In genomic region chr3:71305246-71306206, GRCh38 we compare ENCODE assay signal across 8 cellular contexts.
DNase-seq lines count a peak whose midpoint lies in the region; ATAC-seq and TF ChIP-seq lines count a peak whose summit lies in the region.
"Had no signal": no experiment of that assay in that cellular context is flagged by ENCODE, and none has a peak within 500 bp of the region (broad histone marks: within the 10 kb centered on the region; RNA-seq: fewer than 3 reads in every experiment).

No MANE protein-coding gene starts in this region.

- peak overlapping the region; percentile 77 for H3K4me3 Mint-ChIP-seq in activated CD4-positive, alpha-beta memory T cell treated with anti-CD3 and anti-CD28 coated beads for 36 hours
- H3K4me3 Mint-ChIP-seq in naive B cell, result peak overlapping the region; percentile 87 to 99 (median 95)

- H3K9me3 ChIP-seq in thyroid gland, result no peaks in the 10 kb centered on the region

- TF ChIP-seq CTCF in fibroblast of pulmonary artery (IDR thresholded peaks at IDR 0.05; ENCODE audit: low read length, missing control alignments) (no peak), thyroid gland (IDR thresholded peaks at IDR 0.05) (peak in 2 of 6 experiments; percentile 6 to 15)

- no peaks in the 10 kb centered on the region for H3K36me3 ChIP-seq in thyroid gland

- H3K27ac ChIP-seq in thyroid gland, result peak overlapping the region; percentile 50 to 83 (median 71)

- no peaks in the 10 kb centered on the region for H3K36me3 Mint-ChIP-seq in activated CD4-positive, alpha-beta memory T cell treated with anti-CD3 and anti-CD28 coated beads for 36 hours
- peaks cover 0 to 2% of the 10 kb centered on the region in 2 donors for H3K36me3 Mint-ChIP-seq in naive B cell

- peaks cover 12 to 14% of the 10 kb centered on the region in 2 donors for H3K4me1 ChIP-seq in thyroid gland

- 10 to 13% methylated on average over 21 of the region's 21 CpGs for WGBS in thyroid gland, 2 donors

- H3K4me1 Mint-ChIP-seq in activated CD4-positive, alpha-beta memory T cell treated with anti-CD3 and anti-CD28 coated beads for 36 hours (ENCODE audit: low read depth), result peaks cover 86% of the 10 kb centered on the region
- peaks cover 56 to 87% (median 85%) of the 10 kb centered on the region in 3 donors for H3K4me1 Mint-ChIP-seq in naive B cell

- H3K27ac Mint-ChIP-seq in activated CD4-positive, alpha-beta memory T cell treated with anti-CD3 and anti-CD28 coated beads for 36 hours, result peak overlapping the region; percentile 87
- H3K27ac Mint-ChIP-seq in naive B cell, result peak overlapping the region; percentile 92 to 97 (median 95)

- no peaks in the 10 kb centered on the region for H3K27me3 Mint-ChIP-seq in activated CD4-positive, alpha-beta memory T cell treated with anti-CD3 and anti-CD28 coated beads for 36 hours
- H3K27me3 Mint-ChIP-seq in naive B cell, result no peaks in the 10 kb centered on the region

- H3K27me3 ChIP-seq in thyroid gland, result no peaks in the 10 kb centered on the region

- CTCF ChIA-PET in activated CD4-positive, alpha-beta memory T cell treated with anti-CD3 and anti-CD28 coated beads for 36 hours (lab: Charles Lee), result interaction anchor here (0.7 to 0.8 kb wide), 2 partner anchors 278 to 299 kb away, joined by 3 read pairs; partner anchors contain the start of gene FOXP1

- ATAC-seq in naive B cell (ENCODE audit: low read depth in 2 of 2), result peak; percentile 51 to 53
- ATAC-seq: Panc1 had no signal

- H3K9me3 Mint-ChIP-seq in activated CD4-positive, alpha-beta memory T cell treated with anti-CD3 and anti-CD28 coated beads for 36 hours, result no peaks in the 10 kb centered on the region
- H3K9me3 Mint-ChIP-seq in naive B cell, result no peaks in the 10 kb centered on the region

- H3K4me3 ChIP-seq in fibroblast of pulmonary artery (replicated peaks; ENCODE audit: low read depth, low read length) (peak overlapping the region; percentile 29), thyroid gland (replicated peaks in 1 of 3) (peak overlapping the region in 1 of 3 donors; percentile 10)

- POLR2A ChIA-PET in activated CD4-positive, alpha-beta memory T cell treated with anti-CD3 and anti-CD28 coated beads for 36 hours (lab: Charles Lee), result interaction anchor here (1.0 kb wide), 2 partner anchors 54 to 191 kb away, joined by 3 read pairs; no protein-coding TSS in a partner anchor

- DNase-seq in Kasumi-1 (lab: John Stamatoyannopoulos, UW) (peak; percentile 50 to 64), fibroblast of pulmonary artery (ENCODE audit: low read depth) (peak; percentile 32), naive B cell (peak; percentile 25), thyroid gland (peak; percentile 71), mesenteric fat pad (ENCODE audit: low spot score) (no peak), NCI-H1694 (lab: John Stamatoyannopoulos, UW) (no peak)
- DNase-seq in activated CD4-positive, alpha-beta memory T cell treated with anti-CD3 and anti-CD28 coated beads for 36 hours, result peak; percentile 22

- peak in 1 of 2 donors; percentile 35 for TF ChIP-seq POLR2A in thyroid gland (IDR thresholded peaks at IDR 0.05)

- intact Hi-C loops in activated CD4-positive, alpha-beta memory T cell treated with anti-CD3 and anti-CD28 coated beads for 36 hours (cut with micrococcal nuclease), result loop anchor here (1.0 to 10.0 kb wide), 5 partner anchors 119 to 755 kb away; no protein-coding TSS in a partner anchor
- intact Hi-C loops in thyroid gland (cut with DNase I), result no loop called here

Comparison
In these comparisons a context has a peak if more than half of its experiments do, and no peak if none do; other contexts are left out.
1. DNase-seq: peak in Kasumi-1 (2 of 2), activated CD4-positive, alpha-beta memory T cell treated with anti-CD3 and anti-CD28 coated beads for 36 hours (single experiment), fibroblast of pulmonary artery (single experiment), naive B cell (single experiment) and thyroid gland (2 of 2); none in mesenteric fat pad (single experiment) and NCI-H1694 (single experiment).